In genomic region chr9:106421772-106422171, GRCh38 we compare ENCODE assay signal across 15 cellular contexts.
DNase-seq lines count a peak whose midpoint lies in the region; ATAC-seq and TF ChIP-seq lines count a peak whose summit lies in the region.
"Had no signal": no experiment of that assay in that cellular context is flagged by ENCODE, and none has a peak within 500 bp of the region (broad histone marks: within the 10 kb centered on the region; RNA-seq: fewer than 3 reads in every experiment).

No MANE protein-coding gene starts in this region.

- no peaks in the 10 kb centered on the region for H4K20me1 ChIP-seq in Loucy (ENCODE audit: insufficient read depth, low read length, poor library complexity, severe bottlenecking)

- no peaks in the 10 kb centered on the region for H3F3A ChIP-seq in Loucy (ENCODE audit: low read depth)

- peak; percentile 44 for ATAC-seq in HG02798 (IDR thresholded peaks at IDR 0.05; ENCODE audit: poor library complexity, unreplicated experiment)
- ATAC-seq in stimulated activated memory B cell treated with anti-CD40 and anti-IgM and Interleukin-4, amounts not matched to agents 10 μg/mL and 1 μg/mL and 100 μg/mL, for 72 hours = peak; percentile 50
- no peak for ATAC-seq in mucosa of descending colon

- TF ChIP-seq CTCF in Loucy (conservative IDR thresholded peaks at IDR 0.05; ENCODE audit: low read length) (no peak), mucosa of descending colon (IDR thresholded peaks at IDR 0.05) (no peak)

- H3K9ac ChIP-seq in Loucy (ENCODE audit: low read depth, low read length, poor library complexity, severe bottlenecking) = peak overlapping the region; percentile 51

- no peaks in the 10 kb centered on the region for H3K4me1 Mint-ChIP-seq in stimulated activated memory B cell treated with anti-CD40 and anti-IgM and Interleukin-4, amounts not matched to agents 10 μg/mL and 1 μg/mL and 100 μg/mL, for 72 hours

- H3K36me3 ChIP-seq in Loucy (ENCODE audit: insufficient read depth, low read length) = no peaks in the 10 kb centered on the region
- no peaks in the 10 kb centered on the region for H3K36me3 ChIP-seq in mucosa of descending colon (ENCODE audit: low read depth)

- H3K9me3 ChIP-seq in Loucy (ENCODE audit: insufficient read depth, low read depth, low read length) (no peaks in the 10 kb centered on the region), mucosa of descending colon (no peaks in the 10 kb centered on the region)
- H3K9me3 ChIP-seq: testis had no signal

- DNase-seq in DMS53 (lab: John Stamatoyannopoulos, UW) (peak; percentile 10), DMS53 treated with DMSO at 0.1 percent for 48 hours (lab: John Stamatoyannopoulos, UW; ENCODE audit: unreplicated experiment) (no peak), NCI-H146 (lab: John Stamatoyannopoulos, UW) (no peak), AG08395 (ENCODE audit: low spot score) (no peak), mucosa of descending colon (no peak)
- DNase-seq: activated CD4-positive, alpha-beta memory T cell treated with anti-CD3 and anti-CD28 coated beads for 36 hours; aorta; HCEC 1CT; KBM-7; NCI-H345; testis had no signal

- H3K27me3 Mint-ChIP-seq in stimulated activated memory B cell treated with anti-CD40 and anti-IgM and Interleukin-4, amounts not matched to agents 10 μg/mL and 1 μg/mL and 100 μg/mL, for 72 hours = no peaks in the 10 kb centered on the region
- H3K27me3 Mint-ChIP-seq: activated CD4-positive, alpha-beta memory T cell treated with anti-CD3 and anti-CD28 coated beads for 36 hours had no signal

- no peaks in the 10 kb centered on the region for H3K27me3 ChIP-seq in Loucy (ENCODE audit: insufficient read depth, low read length, poor library complexity, severe bottlenecking)
- H3K27me3 ChIP-seq: testis had no signal

- intact Hi-C loops in mucosa of descending colon (cut with DNase I, micrococcal nuclease) = no loop called here

- H3K4me1 ChIP-seq in Loucy (ENCODE audit: insufficient read depth, low read length, poor library complexity, severe bottlenecking) = peaks cover 34% of the 10 kb centered on the region
- H3K4me1 ChIP-seq in mucosa of descending colon (ENCODE audit: low read depth) = no peaks in the 10 kb centered on the region
- H3K4me1 ChIP-seq: testis had no signal

- peak overlapping the region; percentile 52 for H3K4me3 ChIP-seq in Loucy (ENCODE audit: low read length, poor library complexity, severe bottlenecking)
- no peak overlapping the region for H3K4me3 ChIP-seq in mucosa of descending colon
- H3K4me3 ChIP-seq: testis had no signal

- H3K79me2 ChIP-seq in Loucy (ENCODE audit: insufficient read depth, low read length) = no peaks in the 10 kb centered on the region

- no peak overlapping the region for H3K27ac Mint-ChIP-seq in stimulated activated memory B cell treated with anti-CD40 and anti-IgM and Interleukin-4, amounts not matched to agents 10 μg/mL and 1 μg/mL and 100 μg/mL, for 72 hours
- H3K27ac Mint-ChIP-seq: activated CD4-positive, alpha-beta memory T cell treated with anti-CD3 and anti-CD28 coated beads for 36 hours had no signal

- H2AFZ ChIP-seq in Loucy (ENCODE audit: low read length) = no peak overlapping the region

- peak overlapping the region; percentile 71 for H3K4me2 ChIP-seq in Loucy (ENCODE audit: low read depth, low read length, poor library complexity, severe bottlenecking)

- H3K9me2 ChIP-seq in Loucy (replicated peaks; ENCODE audit: low read depth, low read length) = no peaks in the 10 kb centered on the region

- H3K4me3 Mint-ChIP-seq in stimulated activated memory B cell treated with anti-CD40 and anti-IgM and Interleukin-4, amounts not matched to agents 10 μg/mL and 1 μg/mL and 100 μg/mL, for 72 hours = no peak overlapping the region
- H3K4me3 Mint-ChIP-seq: activated CD4-positive, alpha-beta memory T cell treated with anti-CD3 and anti-CD28 coated beads for 36 hours; nephron had no signal

- H3K9me3 Mint-ChIP-seq in stimulated activated memory B cell treated with anti-CD40 and anti-IgM and Interleukin-4, amounts not matched to agents 10 μg/mL and 1 μg/mL and 100 μg/mL, for 72 hours = no peaks in the 10 kb centered on the region
- H3K9me3 Mint-ChIP-seq: nephron had no signal

- no peaks in the 10 kb centered on the region for H3K36me3 Mint-ChIP-seq in stimulated activated memory B cell treated with anti-CD40 and anti-IgM and Interleukin-4, amounts not matched to agents 10 μg/mL and 1 μg/mL and 100 μg/mL, for 72 hours
- H3K36me3 Mint-ChIP-seq: activated CD4-positive, alpha-beta memory T cell treated with anti-CD3 and anti-CD28 coated beads for 36 hours had no signal
